1 cellular context compared by ENCODE assay signal in genomic region chr11:57343825-57344224, GRCh38.
TF ChIP-seq lines count a peak whose summit lies in the region.

No MANE protein-coding gene starts in this region.

TF ChIP-seq in K562, 482 proteins besides CTCF, POLR2A, EP300 and RAD21:
- TF ChIP-seq THAP12 (CRISPR knock-in tag; IDR thresholded peaks at IDR 0.05) (no peak), SMAD4 (CRISPR knock-in tag; conservative IDR thresholded peaks at IDR 0.05) (no peak), EZH2 (IDR thresholded peaks at IDR 0.05; ENCODE audit: borderline replicate concordance, low read depth, low read length) (no peak), ZFPM2 (CRISPR knock-in tag; IDR thresholded peaks at IDR 0.05) (no peak), MITF (IDR thresholded peaks at IDR 0.05) (no peak), FOXK2 (conservative IDR thresholded peaks at IDR 0.05 in 1 of 2, IDR thresholded peaks at IDR 0.05 in 1 of 2; ENCODE audit: low read depth in 2 of 2) (no peak), MXI1 (IDR thresholded peaks at IDR 0.05; ENCODE audit: low read depth, low read length) (no peak), SMAD1 (IDR thresholded peaks at IDR 0.05; ENCODE audit: low read depth, low read length, partially characterized antibody) (no peak), CEBPG (CRISPR knock-in tag; IDR thresholded peaks at IDR 0.05) (no peak), CEBPG (tag; conservative IDR thresholded peaks at IDR 0.05 in 1 of 2, IDR thresholded peaks at IDR 0.05 in 1 of 2) (no peak), TSHZ1 (CRISPR knock-in tag; IDR thresholded peaks at IDR 0.05) (no peak), ZNF436 (CRISPR knock-in tag; IDR thresholded peaks at IDR 0.05) (no peak)
